In genomic region chr1:22131875-22132486, GRCh38 we compare ENCODE assay signal across 8 cellular contexts. TPM values are rescaled to one million over a fixed set of nuclear protein-coding genes. Genes with fewer than 3 reads are reported as not detected.
DNase-seq lines count a peak whose midpoint lies in the region; ATAC-seq and TF ChIP-seq lines count a peak whose summit lies in the region.

No MANE protein-coding gene starts in this region.

- no peaks in the 10 kb centered on the region for H3K79me2 ChIP-seq in OCI-LY1 (ENCODE audit: insufficient read depth, low read length)

- H3K36me3 ChIP-seq in cardiac muscle cell: no peaks in the 10 kb centered on the region
- H3K36me3 ChIP-seq in OCI-LY1 (ENCODE audit: insufficient read depth, low read length): no peaks in the 10 kb centered on the region

- H4K20me1 ChIP-seq in OCI-LY1 (ENCODE audit: insufficient read depth, low read length): no peaks in the 10 kb centered on the region

- no peaks in the 10 kb centered on the region for H3K9me3 Mint-ChIP-seq in glutamatergic neuron (ENCODE audit: unreplicated experiment)

- no peaks in the 10 kb centered on the region for H3K36me3 Mint-ChIP-seq in glutamatergic neuron (ENCODE audit: unreplicated experiment)

- no peak for ATAC-seq in Right ventricle myocardium inferior

- peaks cover 5% of the 10 kb centered on the region for H3K27me3 Mint-ChIP-seq in glutamatergic neuron (ENCODE audit: unreplicated experiment)

- no peak overlapping the region for H3K9ac ChIP-seq in OCI-LY1 (ENCODE audit: low read length)

- H3K4me3 ChIP-seq in cardiac muscle cell (no peak overlapping the region), OCI-LY1 (ENCODE audit: low read depth, low read length, poor library complexity, severe bottlenecking) (no peak overlapping the region)

- H2AFZ ChIP-seq in OCI-LY1 (ENCODE audit: low read length): no peak overlapping the region

- DNase-seq in cardiac muscle cell (ENCODE audit: low read depth in 1 of 2, low spot score in 1 of 2): peak; percentile 27 to 73
- DNase-seq in Right ventricle myocardium inferior (ENCODE audit: missing footprints): no peak
- peak; percentile 17 for DNase-seq in activated T-helper 1 cell treated with Interleukin-2 at 50 U/mL for 16 hours (ENCODE audit: low read depth)
- peak; percentile 76 for DNase-seq in glutamatergic neuron
- DNase-seq in stimulated activated CD4-positive, alpha-beta T cell treated with anti-CD3 and anti-CD28 coated beads, Interleukin-12 subunit alpha, Interleukin-12 subunit beta, amount 100 ng/mL, for 48 hours (ENCODE audit: low read depth in 2 of 3, low spot score in 1 of 3): peak; percentile 24 to 55 (median 53)
- DNase-seq in MV-4-11 (lab: John Stamatoyannopoulos, UW): no peak
- DNase-seq in cortex of kidney (lab: John Stamatoyannopoulos, UW): no peak

- TF ChIP-seq CTCF in cardiac muscle cell (IDR thresholded peaks at IDR 0.05; ENCODE audit: low read depth, low read length) (peak; percentile 76), OCI-LY1 (IDR thresholded peaks at IDR 0.05; ENCODE audit: low read length) (peak; percentile 90), glutamatergic neuron (IDR thresholded peaks at IDR 0.05; ENCODE audit: partially characterized antibody, unreplicated experiment) (peak; percentile 79)

- H3K9me3 ChIP-seq in cardiac muscle cell (ENCODE audit: low read depth) (no peaks in the 10 kb centered on the region), OCI-LY1 (ENCODE audit: low read length) (no peaks in the 10 kb centered on the region)

- no peak overlapping the region for H3K4me2 ChIP-seq in OCI-LY1 (ENCODE audit: low read length)

- H3F3A ChIP-seq in OCI-LY1 (ENCODE audit: insufficient read depth, low read length): no peaks in the 10 kb centered on the region

- H3K9me2 ChIP-seq in OCI-LY1 (ENCODE audit: low read depth, low read length): no peaks in the 10 kb centered on the region

- peaks cover 45% of the 10 kb centered on the region for H3K27me3 ChIP-seq in cardiac muscle cell
- peaks cover 10% of the 10 kb centered on the region; the same call in 1 of the 2 replicates for H3K27me3 ChIP-seq in OCI-LY1 (ENCODE audit: insufficient read depth, low read length)

- no peak overlapping the region for H3K27ac Mint-ChIP-seq in glutamatergic neuron (ENCODE audit: unreplicated experiment)

- intact Hi-C loops in Right ventricle myocardium inferior (cut with DNase I): no loop called here

- H3K27ac ChIP-seq in cardiac muscle cell (no peak overlapping the region), OCI-LY1 (ENCODE audit: low read depth, low read length, poor library complexity, severe bottlenecking) (no peak overlapping the region)

- H3K4me1 ChIP-seq in cardiac muscle cell (ENCODE audit: low read depth) (peaks cover 8% of the 10 kb centered on the region), OCI-LY1 (ENCODE audit: insufficient read depth, low read length, severe bottlenecking) (no peaks in the 10 kb centered on the region)

- no peak overlapping the region for H3K4me3 Mint-ChIP-seq in glutamatergic neuron (ENCODE audit: unreplicated experiment)

- H3K4me1 Mint-ChIP-seq in glutamatergic neuron (ENCODE audit: low read depth, unreplicated experiment): no peaks in the 10 kb centered on the region

RNA-seq across cellular contexts. Expression of gene WNT4, which starts 10.9 kb away (rescaled TPM):
- total RNA-seq in cardiac muscle cell: 0.04 TPM in 1 of 2 replicates, not detected in the other
- polyA plus RNA-seq in cardiac muscle cell: 0.36 TPM in 1 of 2 replicates, not detected in the other
- total RNA-seq in Right ventricle myocardium inferior: not detected
- not detected for total RNA-seq in glutamatergic neuron (ENCODE audit: unreplicated experiment)

Comparison
In these comparisons a context has a peak if more than half of its experiments do, and no peak if none do; other contexts are left out.
1. DNase-seq: peak in cardiac muscle cell (2 of 2), activated T-helper 1 cell treated with Interleukin-2 at 50 U/mL for 16 hours (single experiment), glutamatergic neuron (single experiment) and stimulated activated CD4-positive, alpha-beta T cell treated with anti-CD3 and anti-CD28 coated beads, Interleukin-12 subunit alpha, Interleukin-12 subunit beta, amount 100 ng/mL, for 48 hours (3 of 3); none in Right ventricle myocardium inferior (single experiment), MV-4-11 (single experiment) and cortex of kidney (single experiment).
2. Peak in every context shown above with its lines, with median percentiles within 50 percentile points of each other: CTCF ChIP-seq.